In the genomic region with DNA sequence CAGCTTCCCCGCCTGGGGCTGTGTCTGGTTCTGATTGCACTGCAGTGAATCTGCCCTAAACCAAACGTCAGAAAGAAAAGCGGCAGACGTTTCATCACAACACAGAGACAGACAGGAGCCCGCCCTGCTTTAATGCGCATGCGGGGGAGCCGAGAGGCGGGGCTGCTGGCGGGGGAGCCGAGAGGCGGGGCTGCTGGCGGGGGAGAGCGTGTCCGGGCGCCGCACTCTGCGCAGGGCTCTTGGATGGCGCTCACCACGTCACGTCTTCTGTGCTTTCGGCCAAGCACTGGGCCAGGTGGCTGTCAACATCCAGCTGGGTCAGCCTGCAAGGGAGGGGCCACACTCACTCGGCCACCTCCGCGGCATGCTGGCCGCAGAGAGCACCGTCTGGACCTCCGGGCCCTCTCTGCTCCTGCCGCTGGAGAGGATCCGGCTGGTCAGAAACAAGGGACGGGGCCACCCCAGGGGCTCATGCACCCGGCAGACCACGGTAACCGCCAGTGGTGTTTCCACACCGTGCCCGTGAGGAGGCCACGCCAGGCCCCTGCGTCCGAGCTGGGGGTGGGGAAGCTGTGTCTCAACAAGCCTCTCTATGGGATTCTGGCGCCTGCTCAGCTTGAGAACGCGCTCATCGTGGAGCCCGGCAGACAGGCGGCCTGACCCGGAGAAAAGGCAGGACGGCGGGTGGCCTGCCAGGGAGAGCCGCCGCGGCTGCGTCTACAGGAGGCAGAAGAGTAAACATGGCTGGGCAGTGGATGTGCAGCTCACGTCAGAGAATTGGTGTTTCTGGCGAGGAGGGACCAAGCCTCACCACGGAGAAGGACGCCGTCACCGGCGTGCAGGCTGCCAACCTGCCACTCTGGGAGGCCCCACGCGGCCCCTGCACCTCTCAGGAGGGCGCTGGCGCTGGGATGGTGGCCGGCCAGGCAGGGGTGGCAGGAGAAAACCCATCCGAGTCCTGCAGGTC, we compare ENCODE assay signal across 1 cellular context.
TF ChIP-seq lines count a peak whose summit lies in the region.

No MANE protein-coding gene starts in this region.

TF ChIP-seq in HepG2, 621 proteins besides CTCF, POLR2A, EP300 and RAD21 (continued from another document and continues in another):
- TF ChIP-seq RNF219 (CRISPR knock-in tag; IDR thresholded peaks at IDR 0.05) (no peak), SIN3B (IDR thresholded peaks at IDR 0.05; ENCODE audit: low read length) (no peak), HOXA7 (CRISPR knock-in tag; IDR thresholded peaks at IDR 0.05) (no peak), GZF1 (CRISPR knock-in tag; IDR thresholded peaks at IDR 0.05) (no peak), MED8 (CRISPR knock-in tag; IDR thresholded peaks at IDR 0.05; ENCODE audit: insufficient replicate concordance) (no peak), ZKSCAN5 (CRISPR knock-in tag; IDR thresholded peaks at IDR 0.05) (no peak), POLR2G (IDR thresholded peaks at IDR 0.05; ENCODE audit: low read depth, low read length) (peak; percentile 70), TCF7L2 (IDR thresholded peaks at IDR 0.05; ENCODE audit: low read depth, low read length) (no peak), MTERF4 (CRISPR knock-in tag; IDR thresholded peaks at IDR 0.05) (no peak), NFE2L1 (CRISPR knock-in tag; IDR thresholded peaks at IDR 0.05; ENCODE audit: borderline replicate concordance) (no peak), ZNF44 (CRISPR knock-in tag; IDR thresholded peaks at IDR 0.05) (no peak), ZNF607 (CRISPR knock-in tag; IDR thresholded peaks at IDR 0.05; ENCODE audit: borderline replicate concordance) (0 out of 2 replicates have a peak, but pooled peaks have one; percentile 16), ZSCAN21 (CRISPR knock-in tag; IDR thresholded peaks at IDR 0.05; ENCODE audit: borderline replicate concordance) (peak; percentile 93), ZNF142 (CRISPR knock-in tag; IDR thresholded peaks at IDR 0.05) (no peak; the same call in 1 of the 2 replicates), CBX5 (CRISPR knock-in tag; IDR thresholded peaks at IDR 0.05; ENCODE audit: borderline replicate concordance) (peak; percentile 36; the same call in 1 of the 2 replicates), ADNP (CRISPR knock-in tag; IDR thresholded peaks at IDR 0.05) (no peak), ZNF782 (CRISPR knock-in tag; IDR thresholded peaks at IDR 0.05; ENCODE audit: borderline replicate concordance) (peak; percentile 79; the same call in 1 of the 2 replicates), ZBTB26 (CRISPR knock-in tag; IDR thresholded peaks at IDR 0.05; ENCODE audit: borderline replicate concordance) (no peak), RORA (CRISPR knock-in tag; IDR thresholded peaks at IDR 0.05) (no peak), NFIC (IDR thresholded peaks at IDR 0.05; ENCODE audit: low read length) (no peak), NCOA1 (CRISPR knock-in tag; IDR thresholded peaks at IDR 0.05) (no peak), TBX2 (CRISPR knock-in tag; IDR thresholded peaks at IDR 0.05; ENCODE audit: borderline replicate concordance) (peak; percentile 38; the same call in 1 of the 2 replicates), POGZ (CRISPR knock-in tag; IDR thresholded peaks at IDR 0.05) (0 out of 2 replicates have a peak, but pooled peaks have one; percentile 32), MYNN (CRISPR knock-in tag; IDR thresholded peaks at IDR 0.05; ENCODE audit: low read depth) (no peak), LBX2 (CRISPR knock-in tag; IDR thresholded peaks at IDR 0.05; ENCODE audit: borderline replicate concordance) (no peak), HDAC2 (CRISPR knock-in tag; IDR thresholded peaks at IDR 0.05) (peak; percentile 47), ZNF567 (CRISPR knock-in tag; IDR thresholded peaks at IDR 0.05; ENCODE audit: borderline replicate concordance) (no peak), ZNF34 (CRISPR knock-in tag; IDR thresholded peaks at IDR 0.05; ENCODE audit: borderline replicate concordance) (no peak), KDM5B (CRISPR knock-in tag; IDR thresholded peaks at IDR 0.05; ENCODE audit: borderline replicate concordance) (peak; percentile 66; the same call in 1 of the 2 replicates), ZFP37 (CRISPR knock-in tag; IDR thresholded peaks at IDR 0.05; ENCODE audit: borderline replicate concordance) (no peak), STAG1 (CRISPR knock-in tag; IDR thresholded peaks at IDR 0.05) (no peak), JUN (CRISPR knock-in tag; IDR thresholded peaks at IDR 0.05) (peak; percentile 30; the same call in 1 of the 2 replicates), ZNF501 (CRISPR knock-in tag; IDR thresholded peaks at IDR 0.05) (peak; percentile 54; the same call in 1 of the 2 replicates), ELF1 (CRISPR knock-in tag; IDR thresholded peaks at IDR 0.05) (peak; percentile 21; the same call in 1 of the 2 replicates), GTF2F1 (IDR thresholded peaks at IDR 0.05; ENCODE audit: low read length) (no peak), CENPT (CRISPR knock-in tag; IDR thresholded peaks at IDR 0.05; ENCODE audit: low read depth) (0 out of 2 replicates have a peak, but pooled peaks have one; percentile 45), PHF21A (CRISPR knock-in tag; IDR thresholded peaks at IDR 0.05) (no peak), ZNF253 (CRISPR knock-in tag; IDR thresholded peaks at IDR 0.05; ENCODE audit: borderline replicate concordance) (no peak), ZFP41 (CRISPR knock-in tag; IDR thresholded peaks at IDR 0.05; ENCODE audit: borderline replicate concordance) (peak; percentile 21; the same call in 1 of the 2 replicates), ZSCAN12 (CRISPR knock-in tag; IDR thresholded peaks at IDR 0.05) (0 out of 2 replicates have a peak, but pooled peaks have one; percentile 23), ZNF839 (CRISPR knock-in tag; IDR thresholded peaks at IDR 0.05; ENCODE audit: borderline replicate concordance) (no peak)
- TF ChIP-seq, protein P1, sequence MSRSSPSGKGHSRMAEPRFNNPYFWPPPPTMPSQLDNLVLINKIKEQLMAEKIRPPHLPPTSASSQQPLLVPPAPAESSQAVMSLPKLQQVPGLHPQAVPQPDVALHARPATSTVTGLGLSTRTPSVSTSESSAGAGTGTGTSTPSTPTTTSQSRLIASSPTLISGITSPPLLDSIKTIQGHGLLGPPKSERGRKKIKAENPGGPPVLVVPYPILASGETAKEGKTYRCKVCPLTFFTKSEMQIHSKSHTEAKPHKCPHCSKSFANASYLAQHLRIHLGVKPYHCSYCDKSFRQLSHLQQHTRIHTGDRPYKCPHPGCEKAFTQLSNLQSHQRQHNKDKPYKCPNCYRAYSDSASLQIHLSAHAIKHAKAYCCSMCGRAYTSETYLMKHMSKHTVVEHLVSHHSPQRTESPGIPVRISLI (CRISPR knock-in tag; IDR thresholded peaks at IDR 0.05; ENCODE audit: borderline replicate concordance), result no peak; the same call in 1 of the 2 replicates
- TF ChIP-seq, protein P2, sequence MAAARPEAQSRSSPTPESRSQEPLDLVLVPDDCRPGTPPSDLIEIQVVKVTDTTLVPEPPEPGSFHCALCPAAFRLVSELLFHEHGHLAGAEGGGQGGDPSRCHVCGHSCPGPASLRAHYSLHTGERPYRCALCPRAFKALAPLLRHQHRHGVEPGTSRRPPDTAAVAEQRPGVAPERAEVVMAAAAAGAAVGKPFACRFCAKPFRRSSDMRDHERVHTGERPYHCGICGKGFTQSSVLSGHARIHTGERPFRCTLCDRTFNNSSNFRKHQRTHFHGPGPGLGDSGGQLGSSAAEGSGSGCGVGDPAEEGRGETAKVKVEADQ (CRISPR knock-in tag; IDR thresholded peaks at IDR 0.05; ENCODE audit: borderline replicate concordance), result no peak
- TF ChIP-seq, protein P3, sequence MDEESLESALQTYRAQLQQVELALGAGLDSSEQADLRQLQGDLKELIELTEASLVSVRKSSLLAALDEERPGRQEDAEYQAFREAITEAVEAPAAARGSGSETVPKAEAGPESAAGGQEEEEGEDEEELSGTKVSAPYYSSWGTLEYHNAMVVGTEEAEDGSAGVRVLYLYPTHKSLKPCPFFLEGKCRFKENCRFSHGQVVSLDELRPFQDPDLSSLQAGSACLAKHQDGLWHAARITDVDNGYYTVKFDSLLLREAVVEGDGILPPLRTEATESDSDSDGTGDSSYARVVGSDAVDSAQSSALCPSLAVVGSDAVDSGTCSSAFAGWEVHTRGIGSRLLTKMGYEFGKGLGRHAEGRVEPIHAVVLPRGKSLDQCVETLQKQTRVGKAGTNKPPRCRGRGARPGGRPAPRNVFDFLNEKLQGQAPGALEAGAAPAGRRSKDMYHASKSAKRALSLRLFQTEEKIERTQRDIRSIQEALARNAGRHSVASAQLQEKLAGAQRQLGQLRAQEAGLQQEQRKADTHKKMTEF (CRISPR knock-in tag; IDR thresholded peaks at IDR 0.05), result peak; percentile 59
- TF ChIP-seq, protein P4, sequence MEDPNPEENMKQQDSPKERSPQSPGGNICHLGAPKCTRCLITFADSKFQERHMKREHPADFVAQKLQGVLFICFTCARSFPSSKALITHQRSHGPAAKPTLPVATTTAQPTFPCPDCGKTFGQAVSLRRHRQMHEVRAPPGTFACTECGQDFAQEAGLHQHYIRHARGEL (CRISPR knock-in tag; IDR thresholded peaks at IDR 0.05), result no peak
- TF ChIP-seq, protein P5, sequence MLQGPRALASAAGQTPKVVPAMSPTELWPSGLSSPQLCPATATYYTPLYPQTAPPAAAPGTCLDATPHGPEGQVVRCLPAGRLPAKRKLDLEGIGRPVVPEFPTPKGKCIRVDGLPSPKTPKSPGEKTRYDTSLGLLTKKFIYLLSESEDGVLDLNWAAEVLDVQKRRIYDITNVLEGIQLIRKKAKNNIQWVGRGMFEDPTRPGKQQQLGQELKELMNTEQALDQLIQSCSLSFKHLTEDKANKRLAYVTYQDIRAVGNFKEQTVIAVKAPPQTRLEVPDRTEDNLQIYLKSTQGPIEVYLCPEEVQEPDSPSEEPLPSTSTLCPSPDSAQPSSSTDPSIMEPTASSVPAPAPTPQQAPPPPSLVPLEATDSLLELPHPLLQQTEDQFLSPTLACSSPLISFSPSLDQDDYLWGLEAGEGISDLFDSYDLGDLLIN (CRISPR knock-in tag; IDR thresholded peaks at IDR 0.05; ENCODE audit: borderline replicate concordance), result no peak
